ENCODE assay signal across 1 cellular context in the genomic region with DNA sequence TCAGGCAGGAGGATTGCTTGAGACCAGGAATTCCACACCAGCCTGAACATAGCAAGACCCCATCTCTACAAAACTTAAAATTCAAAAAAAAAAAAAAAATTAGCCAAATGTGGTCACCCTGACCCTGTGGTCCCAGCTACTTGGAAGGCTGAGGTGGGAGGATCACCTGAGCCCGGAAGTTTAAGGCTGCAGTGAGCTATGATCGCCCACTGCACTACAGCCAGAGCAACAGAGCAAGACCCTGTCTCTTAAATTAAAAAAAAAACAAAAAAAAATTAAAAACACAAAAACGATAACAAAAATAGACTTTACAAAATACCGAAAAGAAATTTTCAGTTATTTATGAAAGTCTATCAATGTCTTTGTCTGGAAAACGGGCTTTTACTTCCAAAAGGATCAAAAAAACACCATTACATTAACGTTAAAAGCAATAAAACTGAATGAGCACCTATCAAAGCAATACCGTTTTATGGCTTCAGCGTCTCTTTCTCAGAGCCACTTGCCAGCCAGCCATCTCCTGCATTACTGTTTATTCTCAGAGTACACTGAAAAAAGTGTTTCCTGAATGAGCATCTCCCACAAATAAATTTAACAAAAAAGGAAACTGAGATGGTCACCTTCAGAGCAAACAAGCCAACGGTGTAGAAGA.
TF ChIP-seq lines count a peak whose summit lies in the region.

No MANE protein-coding gene starts in this region.

TF ChIP-seq in GM12878, 131 proteins besides CTCF, POLR2A, EP300 and RAD21 (continued from another document):
- TF ChIP-seq ATF7 (IDR thresholded peaks at IDR 0.05; ENCODE audit: low read depth) (no peak), PAX5 (IDR thresholded peaks at IDR 0.05; ENCODE audit: borderline replicate concordance, low read depth, low read length) (no peak), SMC3 (IDR thresholded peaks at IDR 0.05; ENCODE audit: borderline replicate concordance, low read length) (no peak), ETV6 (conservative IDR thresholded peaks at IDR 0.05 in 1 of 2, IDR thresholded peaks at IDR 0.05 in 1 of 2; ENCODE audit: borderline replicate concordance in 1 of 2, low read depth in 1 of 2) (no peak), ZNF274 (IDR thresholded peaks at IDR 0.05; ENCODE audit: insufficient read depth, insufficient read length) (no peak), MEF2A (IDR thresholded peaks at IDR 0.05; ENCODE audit: insufficient read depth, low read depth, low read length) (no peak), CHD2 (IDR thresholded peaks at IDR 0.05; ENCODE audit: borderline replicate concordance, low read depth, low read length) (no peak), STAT1 (conservative IDR thresholded peaks at IDR 0.05) (no peak), SIX5 (IDR thresholded peaks at IDR 0.05; ENCODE audit: low read depth, low read length, severe bottlenecking) (no peak), USF1 (IDR thresholded peaks at IDR 0.05; ENCODE audit: borderline replicate concordance, extremely low read length, insufficient read depth, low read depth, low read length) (no peak)
- TF ChIP-seq, protein P1, sequence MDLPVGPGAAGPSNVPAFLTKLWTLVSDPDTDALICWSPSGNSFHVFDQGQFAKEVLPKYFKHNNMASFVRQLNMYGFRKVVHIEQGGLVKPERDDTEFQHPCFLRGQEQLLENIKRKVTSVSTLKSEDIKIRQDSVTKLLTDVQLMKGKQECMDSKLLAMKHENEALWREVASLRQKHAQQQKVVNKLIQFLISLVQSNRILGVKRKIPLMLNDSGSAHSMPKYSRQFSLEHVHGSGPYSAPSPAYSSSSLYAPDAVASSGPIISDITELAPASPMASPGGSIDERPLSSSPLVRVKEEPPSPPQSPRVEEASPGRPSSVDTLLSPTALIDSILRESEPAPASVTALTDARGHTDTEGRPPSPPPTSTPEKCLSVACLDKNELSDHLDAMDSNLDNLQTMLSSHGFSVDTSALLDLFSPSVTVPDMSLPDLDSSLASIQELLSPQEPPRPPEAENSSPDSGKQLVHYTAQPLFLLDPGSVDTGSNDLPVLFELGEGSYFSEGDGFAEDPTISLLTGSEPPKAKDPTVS (IDR thresholded peaks at IDR 0.05; ENCODE audit: low read depth, low read length): no peak
- TF ChIP-seq, protein P2, sequence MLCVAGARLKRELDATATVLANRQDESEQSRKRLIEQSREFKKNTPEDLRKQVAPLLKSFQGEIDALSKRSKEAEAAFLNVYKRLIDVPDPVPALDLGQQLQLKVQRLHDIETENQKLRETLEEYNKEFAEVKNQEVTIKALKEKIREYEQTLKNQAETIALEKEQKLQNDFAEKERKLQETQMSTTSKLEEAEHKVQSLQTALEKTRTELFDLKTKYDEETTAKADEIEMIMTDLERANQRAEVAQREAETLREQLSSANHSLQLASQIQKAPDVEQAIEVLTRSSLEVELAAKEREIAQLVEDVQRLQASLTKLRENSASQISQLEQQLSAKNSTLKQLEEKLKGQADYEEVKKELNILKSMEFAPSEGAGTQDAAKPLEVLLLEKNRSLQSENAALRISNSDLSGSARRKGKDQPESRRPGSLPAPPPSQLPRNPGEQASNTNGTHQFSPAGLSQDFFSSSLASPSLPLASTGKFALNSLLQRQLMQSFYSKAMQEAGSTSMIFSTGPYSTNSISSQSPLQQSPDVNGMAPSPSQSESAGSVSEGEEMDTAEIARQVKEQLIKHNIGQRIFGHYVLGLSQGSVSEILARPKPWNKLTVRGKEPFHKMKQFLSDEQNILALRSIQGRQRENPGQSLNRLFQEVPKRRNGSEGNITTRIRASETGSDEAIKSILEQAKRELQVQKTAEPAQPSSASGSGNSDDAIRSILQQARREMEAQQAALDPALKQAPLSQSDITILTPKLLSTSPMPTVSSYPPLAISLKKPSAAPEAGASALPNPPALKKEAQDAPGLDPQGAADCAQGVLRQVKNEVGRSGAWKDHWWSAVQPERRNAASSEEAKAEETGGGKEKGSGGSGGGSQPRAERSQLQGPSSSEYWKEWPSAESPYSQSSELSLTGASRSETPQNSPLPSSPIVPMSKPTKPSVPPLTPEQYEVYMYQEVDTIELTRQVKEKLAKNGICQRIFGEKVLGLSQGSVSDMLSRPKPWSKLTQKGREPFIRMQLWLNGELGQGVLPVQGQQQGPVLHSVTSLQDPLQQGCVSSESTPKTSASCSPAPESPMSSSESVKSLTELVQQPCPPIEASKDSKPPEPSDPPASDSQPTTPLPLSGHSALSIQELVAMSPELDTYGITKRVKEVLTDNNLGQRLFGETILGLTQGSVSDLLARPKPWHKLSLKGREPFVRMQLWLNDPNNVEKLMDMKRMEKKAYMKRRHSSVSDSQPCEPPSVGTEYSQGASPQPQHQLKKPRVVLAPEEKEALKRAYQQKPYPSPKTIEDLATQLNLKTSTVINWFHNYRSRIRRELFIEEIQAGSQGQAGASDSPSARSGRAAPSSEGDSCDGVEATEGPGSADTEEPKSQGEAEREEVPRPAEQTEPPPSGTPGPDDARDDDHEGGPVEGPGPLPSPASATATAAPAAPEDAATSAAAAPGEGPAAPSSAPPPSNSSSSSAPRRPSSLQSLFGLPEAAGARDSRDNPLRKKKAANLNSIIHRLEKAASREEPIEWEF (IDR thresholded peaks at IDR 0.05; ENCODE audit: insufficient replicate concordance, low read depth, low read length): no peak
- TF ChIP-seq, protein P3, sequence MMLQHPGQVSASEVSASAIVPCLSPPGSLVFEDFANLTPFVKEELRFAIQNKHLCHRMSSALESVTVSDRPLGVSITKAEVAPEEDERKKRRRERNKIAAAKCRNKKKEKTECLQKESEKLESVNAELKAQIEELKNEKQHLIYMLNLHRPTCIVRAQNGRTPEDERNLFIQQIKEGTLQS (IDR thresholded peaks at IDR 0.05; ENCODE audit: borderline replicate concordance, extremely low read depth, low read depth, low read length): no peak
- TF ChIP-seq, protein P4, sequence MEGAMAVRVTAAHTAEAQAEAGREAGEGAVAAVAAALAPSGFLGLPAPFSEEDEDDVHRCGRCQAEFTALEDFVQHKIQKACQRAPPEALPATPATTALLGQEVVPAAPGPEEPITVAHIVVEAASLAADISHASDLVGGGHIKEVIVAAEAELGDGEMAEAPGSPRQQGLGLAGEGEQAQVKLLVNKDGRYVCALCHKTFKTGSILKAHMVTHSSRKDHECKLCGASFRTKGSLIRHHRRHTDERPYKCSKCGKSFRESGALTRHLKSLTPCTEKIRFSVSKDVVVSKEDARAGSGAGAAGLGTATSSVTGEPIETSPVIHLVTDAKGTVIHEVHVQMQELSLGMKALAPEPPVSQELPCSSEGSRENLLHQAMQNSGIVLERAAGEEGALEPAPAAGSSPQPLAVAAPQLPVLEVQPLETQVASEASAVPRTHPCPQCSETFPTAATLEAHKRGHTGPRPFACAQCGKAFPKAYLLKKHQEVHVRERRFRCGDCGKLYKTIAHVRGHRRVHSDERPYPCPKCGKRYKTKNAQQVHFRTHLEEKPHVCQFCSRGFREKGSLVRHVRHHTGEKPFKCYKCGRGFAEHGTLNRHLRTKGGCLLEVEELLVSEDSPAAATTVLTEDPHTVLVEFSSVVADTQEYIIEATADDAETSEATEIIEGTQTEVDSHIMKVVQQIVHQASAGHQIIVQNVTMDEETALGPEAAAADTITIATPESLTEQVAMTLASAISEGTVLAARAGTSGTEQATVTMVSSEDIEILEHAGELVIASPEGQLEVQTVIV (IDR thresholded peaks at IDR 0.05; ENCODE audit: borderline replicate concordance, partially characterized antibody): no peak
TF ChIP-seq in GM12878: peak in this region for 0.
